In genomic region chr12:131124487-131125280, GRCh38 we compare ENCODE assay signal across 28 cellular contexts.
"Had no signal": no experiment of that assay in that cellular context is flagged by ENCODE, and none has a peak within 500 bp of the region (broad histone marks: within the 10 kb centered on the region; RNA-seq: fewer than 3 reads in every experiment).

No MANE protein-coding gene starts in this region.

- H3K4me3 Mint-ChIP-seq: activated CD4-positive, alpha-beta T cell treated with anti-CD3 and anti-CD28 coated beads, Interleukin-2, amount 10 ng/mL, durations not matched to agents 24 days and 14 days; activated CD8-positive, alpha-beta memory T cell treated with anti-CD3 and anti-CD28 coated beads, Interleukin-2, amount 10 ng/mL, durations not matched to agents 7 days and 5 days; activated CD8-positive, alpha-beta T cell treated with anti-CD3 and anti-CD28 coated beads for 36 hours; activated naive CD4-positive, alpha-beta T cell treated with anti-CD3 and anti-CD28 coated beads for 36 hours; activated naive CD8-positive, alpha-beta T cell treated with anti-CD3 and anti-CD28 coated beads for 36 hours; activated T-cell treated with anti-CD3 and anti-CD28 coated beads, Interleukin-2, amount 50 U/mL, for 72 hours; immature natural killer cell; natural killer cell; stimulated activated memory B cell treated with anti-CD40 and anti-IgM and Interleukin-4, amounts not matched to agents 10 μg/mL and 1 μg/mL and 100 μg/mL, for 72 hours; T-helper 1 cell treated with Interleukin-12 subunit alpha and Interleukin-12 subunit beta and Interleukin-4 antibody, amounts not matched to agents 30 μg/mL and 1 μg/mL, for 36 hours had no signal

- H3K27ac ChIP-seq: adrenal gland, body of pancreas, gastroesophageal sphincter, left lung, lower lobe of right lung, right lobe of liver, stomach, thyroid gland had no signal

- ATAC-seq: activated CD8-positive, alpha-beta memory T cell treated with anti-CD3 and anti-CD28 coated beads, Interleukin-2, amount 10 ng/mL, durations not matched to agents 7 days and 5 days; activated CD8-positive, alpha-beta T cell treated with anti-CD3 and anti-CD28 coated beads for 36 hours; activated T-cell treated with anti-CD3 and anti-CD28 coated beads, Interleukin-2, amount 50 U/mL, for 72 hours; body of pancreas; gastroesophageal sphincter; left lung; lower lobe of right lung; natural killer cell; stimulated activated memory B cell treated with anti-CD40 and anti-IgM and Interleukin-4, amounts not matched to agents 10 μg/mL and 1 μg/mL and 100 μg/mL, for 72 hours had no signal

- H3K4me1 ChIP-seq: adrenal gland, body of pancreas, gastroesophageal sphincter, left lung, lower lobe of right lung, right lobe of liver, stomach, thyroid gland had no signal

- H3K9me3 ChIP-seq: adrenal gland, body of pancreas, gastroesophageal sphincter, left lung, lower lobe of right lung, right lobe of liver, stomach, thyroid gland had no signal

- H3K9me3 Mint-ChIP-seq: activated CD8-positive, alpha-beta T cell treated with anti-CD3 and anti-CD28 coated beads for 36 hours; activated naive CD4-positive, alpha-beta T cell treated with anti-CD3 and anti-CD28 coated beads for 36 hours; activated naive CD8-positive, alpha-beta T cell treated with anti-CD3 and anti-CD28 coated beads for 36 hours; activated T-cell treated with anti-CD3 and anti-CD28 coated beads, Interleukin-2, amount 50 U/mL, for 72 hours; immature natural killer cell; natural killer cell had no signal

- H3K27ac Mint-ChIP-seq: activated CD4-positive, alpha-beta T cell treated with anti-CD3 and anti-CD28 coated beads, Interleukin-2, amount 10 ng/mL, durations not matched to agents 24 days and 14 days; activated CD8-positive, alpha-beta memory T cell treated with anti-CD3 and anti-CD28 coated beads, Interleukin-2, amount 10 ng/mL, durations not matched to agents 7 days and 5 days; activated CD8-positive, alpha-beta T cell treated with anti-CD3 and anti-CD28 coated beads for 36 hours; activated naive CD4-positive, alpha-beta T cell treated with anti-CD3 and anti-CD28 coated beads for 36 hours; activated naive CD8-positive, alpha-beta T cell treated with anti-CD3 and anti-CD28 coated beads for 36 hours; activated T-cell treated with anti-CD3 and anti-CD28 coated beads, Interleukin-2, amount 50 U/mL, for 72 hours; immature natural killer cell; natural killer cell; stimulated activated memory B cell treated with anti-CD40 and anti-IgM and Interleukin-4, amounts not matched to agents 10 μg/mL and 1 μg/mL and 100 μg/mL, for 72 hours; T-helper 1 cell treated with Interleukin-12 subunit alpha and Interleukin-12 subunit beta and Interleukin-4 antibody, amounts not matched to agents 30 μg/mL and 1 μg/mL, for 36 hours had no signal

- H3K4me3 ChIP-seq: adrenal gland, body of pancreas, gastroesophageal sphincter, left lung, lower lobe of right lung, right lobe of liver, stomach, thyroid gland had no signal

- H3K4me1 Mint-ChIP-seq: activated CD4-positive, alpha-beta T cell treated with anti-CD3 and anti-CD28 coated beads, Interleukin-2, amount 10 ng/mL, durations not matched to agents 24 days and 14 days; activated CD8-positive, alpha-beta memory T cell treated with anti-CD3 and anti-CD28 coated beads, Interleukin-2, amount 10 ng/mL, durations not matched to agents 7 days and 5 days; activated naive CD8-positive, alpha-beta T cell treated with anti-CD3 and anti-CD28 coated beads for 36 hours; stimulated activated memory B cell treated with anti-CD40 and anti-IgM and Interleukin-4, amounts not matched to agents 10 μg/mL and 1 μg/mL and 100 μg/mL, for 72 hours had no signal

- H3K27me3 ChIP-seq: adrenal gland, body of pancreas, gastroesophageal sphincter, left lung, right lobe of liver, stomach, thyroid gland had no signal

- DNase-seq: activated CD4-positive, alpha-beta T cell treated with anti-CD3 and anti-CD28 coated beads, Interleukin-2, amount 10 ng/mL, durations not matched to agents 24 days and 14 days; activated CD4-positive, CD25-positive, alpha-beta regulatory T cell treated with anti-CD3 and anti-CD28 coated beads, Interleukin-2, amount 50 U/mL, for 72 hours; activated CD8-positive, alpha-beta T cell treated with anti-CD3 and anti-CD28 coated beads for 36 hours; activated naive CD4-positive, alpha-beta T cell treated with anti-CD3 and anti-CD28 coated beads for 36 hours; activated naive CD8-positive, alpha-beta T cell treated with anti-CD3 and anti-CD28 coated beads for 36 hours; activated T-cell treated with anti-CD3 and anti-CD28 coated beads for 4 hours; activated T-cell treated with anti-CD3 and anti-CD28 coated beads, Interleukin-2, amount 50 U/mL, for 72 hours; cortex of kidney; hippocampal formation; immature natural killer cell; kidney glomerular epithelial cell; left lung; lower lobe of right lung; mesenchymal stem cell; natural killer cell; small intestine; stimulated activated CD4-positive, alpha-beta T cell treated with anti-CD3 and anti-CD28 coated beads, Interleukin-4, amount 100 ng/mL, for 24 hours; stomach; SW 1271; T1000; thyroid gland had no signal

- H3K36me3 ChIP-seq: adrenal gland, right lobe of liver, thyroid gland had no signal

- H3K36me3 Mint-ChIP-seq: activated CD8-positive, alpha-beta memory T cell treated with anti-CD3 and anti-CD28 coated beads, Interleukin-2, amount 10 ng/mL, durations not matched to agents 7 days and 5 days; activated naive CD8-positive, alpha-beta T cell treated with anti-CD3 and anti-CD28 coated beads for 36 hours; immature natural killer cell; natural killer cell; stimulated activated memory B cell treated with anti-CD40 and anti-IgM and Interleukin-4, amounts not matched to agents 10 μg/mL and 1 μg/mL and 100 μg/mL, for 72 hours had no signal

- H3K27me3 Mint-ChIP-seq: activated CD4-positive, alpha-beta T cell treated with anti-CD3 and anti-CD28 coated beads, Interleukin-2, amount 10 ng/mL, durations not matched to agents 24 days and 14 days; activated CD8-positive, alpha-beta memory T cell treated with anti-CD3 and anti-CD28 coated beads, Interleukin-2, amount 10 ng/mL, durations not matched to agents 7 days and 5 days; activated CD8-positive, alpha-beta T cell treated with anti-CD3 and anti-CD28 coated beads for 36 hours; activated naive CD8-positive, alpha-beta T cell treated with anti-CD3 and anti-CD28 coated beads for 36 hours; stimulated activated memory B cell treated with anti-CD40 and anti-IgM and Interleukin-4, amounts not matched to agents 10 μg/mL and 1 μg/mL and 100 μg/mL, for 72 hours had no signal
